ENCODE assay signal across 9 cellular contexts in genomic region chr9:128244443-128245226, GRCh38. TPM values are rescaled to one million over a fixed set of nuclear protein-coding genes. Genes with fewer than 3 reads are reported as not detected.
A peak's percentile ranks its signal among the peaks of the same experiment; 100 is the strongest.
DNase-seq lines count a peak whose midpoint lies in the region; ATAC-seq and TF ChIP-seq lines count a peak whose summit lies in the region.
"Had no signal": no experiment of that assay in that cellular context is flagged by ENCODE, and none has a peak within 500 bp of the region (broad histone marks: within the 10 kb centered on the region; RNA-seq: fewer than 3 reads in every experiment).

No MANE protein-coding gene starts in this region.

- intact Hi-C loops in mucosa of descending colon (cut with DNase I, micrococcal nuclease) = no loop called here

- peaks cover 12 to 31% of the 10 kb centered on the region in 2 donors for H3K27me3 Mint-ChIP-seq in effector memory CD8-positive, alpha-beta T cell
- H3K27me3 Mint-ChIP-seq in CD8-positive, alpha-beta memory T cell = peaks cover 10 to 26% of the 10 kb centered on the region in 2 donors

- peaks cover 2% of the 10 kb centered on the region for H3K36me3 Mint-ChIP-seq in effector memory CD8-positive, alpha-beta T cell (ENCODE audit: insufficient read depth)
- no peaks in the 10 kb centered on the region for H3K36me3 Mint-ChIP-seq in CD8-positive, alpha-beta memory T cell

- H3K9me3 Mint-ChIP-seq in effector memory CD8-positive, alpha-beta T cell = no peaks in the 10 kb centered on the region
- H3K9me3 Mint-ChIP-seq in CD8-positive, alpha-beta memory T cell = no peaks in the 10 kb centered on the region
- H3K9me3 Mint-ChIP-seq: activated T-cell treated with anti-CD3 and anti-CD28 coated beads, Interleukin-2, amount 50 U/mL, for 4 hours had no signal

- ATAC-seq in mucosa of descending colon = peak; percentile 74
- no peak for ATAC-seq in effector memory CD8-positive, alpha-beta T cell (replicated peaks)
- ATAC-seq: activated T-cell treated with anti-CD3 and anti-CD28 coated beads, Interleukin-2, amount 50 U/mL, for 4 hours had no signal

- TF ChIP-seq CTCF in AG04450 (IDR thresholded peaks at IDR 0.05; ENCODE audit: low read depth, low read length) (no peak), NB4 (IDR thresholded peaks at IDR 0.05; ENCODE audit: low read depth, low read length) (no peak), mucosa of descending colon (IDR thresholded peaks at IDR 0.05) (no peak)

- TF ChIP-seq POLR2A in NB4 (IDR thresholded peaks at IDR 0.05; ENCODE audit: extremely low read depth, insufficient read length) = peak; percentile 77

- H3K9ac ChIP-seq in duodenal mucosa (ENCODE audit: low read depth in 1 of 2, low read length in 2 of 2) = peak overlapping the region in 1 of 2 donors; percentile 12

- H3K4me1 ChIP-seq in duodenal mucosa (ENCODE audit: control insufficient read depth in 1 of 2, insufficient read depth in 2 of 2, low read length in 2 of 2) (peaks cover 0 to 7% of the 10 kb centered on the region in 2 donors), mucosa of descending colon (ENCODE audit: low read depth) (no peaks in the 10 kb centered on the region)
- peaks cover 2% of the 10 kb centered on the region for H3K4me1 ChIP-seq in CD8-positive, alpha-beta memory T cell (ENCODE audit: insufficient read depth, low read length)

- POLR2A ChIA-PET in AG04450 (lab: Yijun Ruan, JAX) = interaction anchor here (0.6 to 2.4 kb wide), 17 partner anchors 10 to 1517 kb away, joined by 3 to 12 read pairs (median 4); partner anchors contain the start of genes BBLN, GOLGA2 and SWI5
- POLR2A ChIA-PET in CD8-positive, alpha-beta memory T cell (lab: Charles Lee) = no interaction called here

- peaks cover 0 to 12% of the 10 kb centered on the region in 2 donors for H3K4me1 Mint-ChIP-seq in effector memory CD8-positive, alpha-beta T cell (ENCODE audit: low read depth in 2 of 2)
- peaks cover 3 to 8% (median 5%) of the 10 kb centered on the region in 3 donors for H3K4me1 Mint-ChIP-seq in CD8-positive, alpha-beta memory T cell

- no peak overlapping the region for H3K27ac Mint-ChIP-seq in effector memory CD8-positive, alpha-beta T cell
- no peak overlapping the region for H3K27ac Mint-ChIP-seq in CD8-positive, alpha-beta memory T cell

- H3K36me3 ChIP-seq in duodenal mucosa (ENCODE audit: control insufficient read depth in 1 of 2, insufficient read depth in 2 of 2, low read length in 2 of 2) (no peaks in the 10 kb centered on the region), mucosa of descending colon (ENCODE audit: low read depth) (no peaks in the 10 kb centered on the region)
- no peaks in the 10 kb centered on the region for H3K36me3 ChIP-seq in CD8-positive, alpha-beta memory T cell (ENCODE audit: insufficient read depth, low read length)

- H3K9me3 ChIP-seq in AG04450 (ENCODE audit: control insufficient read depth, insufficient read depth, low read length) = no peaks in the 10 kb centered on the region
- H3K9me3 ChIP-seq in duodenal mucosa (ENCODE audit: control insufficient read depth in 1 of 2, low read length in 2 of 2) = no peaks in the 10 kb centered on the region
- H3K9me3 ChIP-seq in mucosa of descending colon = no peaks in the 10 kb centered on the region
- no peaks in the 10 kb centered on the region for H3K9me3 ChIP-seq in CD8-positive, alpha-beta memory T cell (ENCODE audit: low read length)

- DNase-seq in AG04450 (ENCODE audit: low read depth, low spot score) (peak; percentile 83), NB4 (ENCODE audit: low read depth) (peak; percentile 98), mucosa of descending colon (peak; percentile 58 to 83 (median 60)), NCI-H345 treated with DMSO at 0.1 percent for 48 hours (lab: John Stamatoyannopoulos, UW; ENCODE audit: unreplicated experiment) (no peak), NCI-H2029 treated with DMSO at 0.1 percent for 48 hours (lab: John Stamatoyannopoulos, UW) (no peak)
- DNase-seq in effector memory CD8-positive, alpha-beta T cell = no peak
- no peak for DNase-seq in CD8-positive, alpha-beta memory T cell
- DNase-seq: activated T-cell treated with anti-CD3 and anti-CD28 coated beads, Interleukin-2, amount 50 U/mL, for 4 hours had no signal

- H3K4me3 ChIP-seq in AG04450 (ENCODE audit: low read depth, low read length) (peak overlapping the region; percentile 72), NB4 (ENCODE audit: low read depth, low read length) (peak overlapping the region; percentile 71), duodenal mucosa (ENCODE audit: low read depth in 1 of 2, low read length in 2 of 2) (no peak overlapping the region), mucosa of descending colon (no peak overlapping the region)
- H3K4me3 ChIP-seq in CD8-positive, alpha-beta memory T cell (ENCODE audit: low read length) = no peak overlapping the region

- CTCF ChIA-PET in AG04450 (lab: Charles Lee) = interaction anchor here (0.6 kb wide), 1 partner anchor 18 kb away, joined by 5 read pairs; no protein-coding TSS in a partner anchor
- CTCF ChIA-PET in CD8-positive, alpha-beta memory T cell (lab: Charles Lee) = no interaction called here

- no peak overlapping the region for H3K4me3 Mint-ChIP-seq in effector memory CD8-positive, alpha-beta T cell
- peak overlapping the region in 1 of 7 donors; percentile 5 for H3K4me3 Mint-ChIP-seq in CD8-positive, alpha-beta memory T cell
- H3K4me3 Mint-ChIP-seq: activated T-cell treated with anti-CD3 and anti-CD28 coated beads, Interleukin-2, amount 50 U/mL, for 4 hours had no signal

- H3K27me3 ChIP-seq in AG04450 (ENCODE audit: control insufficient read depth, insufficient read depth, low read length) (no peaks in the 10 kb centered on the region), duodenal mucosa (ENCODE audit: control insufficient read depth in 1 of 2, insufficient read depth in 2 of 2, low read length in 2 of 2) (peaks cover 0 to 7% of the 10 kb centered on the region in 2 donors)
- H3K27me3 ChIP-seq in CD8-positive, alpha-beta memory T cell (ENCODE audit: insufficient read depth, low read length, poor library complexity, severe bottlenecking) = peaks cover 6% of the 10 kb centered on the region

- H3K27ac ChIP-seq in AG04450 (ENCODE audit: low read depth, low read length) = peak overlapping the region; percentile 89
- H3K27ac ChIP-seq in duodenal mucosa (ENCODE audit: low read depth, low read length) = peak overlapping the region; percentile 32
- H3K27ac ChIP-seq in CD8-positive, alpha-beta memory T cell (ENCODE audit: low read depth, low read length) = no peak overlapping the region

RNA-seq across cellular contexts. Expression of gene GOLGA2, which starts 31.2 kb away (rescaled TPM):
- polyA plus RNA-seq in AG04450 (2011; rRNA removed) = 112 and 121 TPM in 2 replicates
- polyA minus RNA-seq in AG04450 (2011; rRNA and poly(A)+ RNA removed) = 102 and 116 TPM in 2 replicates
- total RNA-seq in mucosa of descending colon = 100 to 1,000 TPM in 1 of 3 donors, 10 to 100 TPM in 2; 90.3 to 118 (median 96.5) TPM
- total RNA-seq in CD8-positive, alpha-beta memory T cell = 10 to 100 TPM; 35.4 to 35.5 TPM
- polyA plus RNA-seq in CD8-positive, alpha-beta memory T cell = 8.8 TPM

RNA-seq across cellular contexts. Expression of gene SWI5, which starts 31.4 kb away (rescaled TPM):
- 72.2 and 75.8 TPM in 2 replicates for polyA plus RNA-seq in AG04450 (2011; rRNA removed)
- polyA minus RNA-seq in AG04450 (2011; rRNA and poly(A)+ RNA removed) = 18.7 and 20.0 TPM in 2 replicates
- total RNA-seq in mucosa of descending colon = 10 to 100 TPM; 10.6 to 13.8 (median 11.5) TPM
- total RNA-seq in CD8-positive, alpha-beta memory T cell = 10 to 100 TPM; 18.1 to 20.9 TPM
- 27.8 TPM for polyA plus RNA-seq in CD8-positive, alpha-beta memory T cell

RNA-seq across cellular contexts. Expression of gene DNM1, which starts 41.5 kb away (rescaled TPM):
- 12.0 and 17.4 TPM in 2 replicates for polyA plus RNA-seq in AG04450 (2011; rRNA removed)
- polyA minus RNA-seq in AG04450 (2011; rRNA and poly(A)+ RNA removed) = 45.9 and 62.9 TPM in 2 replicates
- total RNA-seq in mucosa of descending colon = 10 to 100 TPM in 1 of 3 donors, 1 to 10 TPM in 2; 4.0 to 19.0 (median 6.7) TPM
- total RNA-seq in CD8-positive, alpha-beta memory T cell = under 1 TPM; 0.26 to 0.66 TPM
- 0.18 TPM for polyA plus RNA-seq in CD8-positive, alpha-beta memory T cell

RNA-seq across cellular contexts. Expression of gene CIZ1, which starts 53.3 kb away (rescaled TPM):
- 26.9 and 45.6 TPM in 2 replicates for polyA plus RNA-seq in AG04450 (2011; rRNA removed)
- polyA minus RNA-seq in AG04450 (2011; rRNA and poly(A)+ RNA removed) = 53.4 and 74.6 TPM in 2 replicates
- 100 to 1,000 TPM in 2 of 3 donors, 10 to 100 TPM in 1; 88.0 to 176 (median 105) TPM for total RNA-seq in mucosa of descending colon
- total RNA-seq in CD8-positive, alpha-beta memory T cell = 100 to 1,000 TPM; 114 to 125 TPM
- polyA plus RNA-seq in CD8-positive, alpha-beta memory T cell = 35.2 TPM

Comparison
In these comparisons a context has a peak if more than half of its experiments do, and no peak if none do; other contexts are left out.
1. DNase-seq: peak in AG04450 (single experiment), NB4 (single experiment) and mucosa of descending colon (3 of 3); none in effector memory CD8-positive, alpha-beta T cell (0 of 3), NCI-H345 treated with DMSO at 0.1 percent for 48 hours (single experiment), NCI-H2029 treated with DMSO at 0.1 percent for 48 hours (single experiment) and CD8-positive, alpha-beta memory T cell (0 of 5).
2. H3K4me3 ChIP-seq: peak in AG04450 (single experiment) and NB4 (single experiment); none in duodenal mucosa (0 of 2), mucosa of descending colon (single experiment) and CD8-positive, alpha-beta memory T cell (single experiment).